1 cellular context compared by ENCODE assay signal in genomic region chr5:1380011-1380817, GRCh38.
A peak's percentile ranks its signal among the peaks of the same experiment; 100 is the strongest.
TF ChIP-seq lines count a peak whose summit lies in the region.

No MANE protein-coding gene starts in this region.

TF ChIP-seq in K562, 482 proteins besides CTCF, POLR2A, EP300 and RAD21 (continued from another document):
- TF ChIP-seq MGA (IDR thresholded peaks at IDR 0.05) (no peak), DIDO1 (tag; IDR thresholded peaks at IDR 0.05; ENCODE audit: low read depth) (no peak), MAFG (tag; conservative IDR thresholded peaks at IDR 0.05) (peak; percentile 78), ZC3H4 (CRISPR knock-in tag; IDR thresholded peaks at IDR 0.05; ENCODE audit: borderline replicate concordance) (no peak)
- TF ChIP-seq, protein P1, sequence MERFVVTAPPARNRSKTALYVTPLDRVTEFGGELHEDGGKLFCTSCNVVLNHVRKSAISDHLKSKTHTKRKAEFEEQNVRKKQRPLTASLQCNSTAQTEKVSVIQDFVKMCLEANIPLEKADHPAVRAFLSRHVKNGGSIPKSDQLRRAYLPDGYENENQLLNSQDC (CRISPR knock-in tag; IDR thresholded peaks at IDR 0.05) = no peak
- TF ChIP-seq, protein P2, sequence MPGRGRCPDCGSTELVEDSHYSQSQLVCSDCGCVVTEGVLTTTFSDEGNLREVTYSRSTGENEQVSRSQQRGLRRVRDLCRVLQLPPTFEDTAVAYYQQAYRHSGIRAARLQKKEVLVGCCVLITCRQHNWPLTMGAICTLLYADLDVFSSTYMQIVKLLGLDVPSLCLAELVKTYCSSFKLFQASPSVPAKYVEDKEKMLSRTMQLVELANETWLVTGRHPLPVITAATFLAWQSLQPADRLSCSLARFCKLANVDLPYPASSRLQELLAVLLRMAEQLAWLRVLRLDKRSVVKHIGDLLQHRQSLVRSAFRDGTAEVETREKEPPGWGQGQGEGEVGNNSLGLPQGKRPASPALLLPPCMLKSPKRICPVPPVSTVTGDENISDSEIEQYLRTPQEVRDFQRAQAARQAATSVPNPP (IDR thresholded peaks at IDR 0.05; ENCODE audit: borderline replicate concordance, insufficient read depth, insufficient read length) = no peak
